In the genomic region with DNA sequence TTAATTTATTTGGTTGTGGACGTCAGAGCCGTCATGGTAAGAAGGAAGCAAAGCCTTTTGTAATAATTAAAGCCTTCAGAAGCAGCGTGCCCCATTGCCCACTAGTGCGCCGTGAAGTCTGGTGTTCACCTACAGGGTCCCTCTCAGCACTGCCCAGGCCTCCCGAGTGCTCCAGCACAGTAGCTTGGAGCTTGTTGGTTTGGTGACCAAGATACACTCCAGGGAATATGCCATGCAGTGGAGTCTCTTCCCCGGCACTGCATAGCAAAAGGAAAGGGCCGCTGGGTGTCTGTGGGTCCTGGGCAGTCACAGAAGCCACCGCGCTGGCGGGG, we compare ENCODE assay signal across 8 cellular contexts. TPM values are rescaled to one million over a fixed set of nuclear protein-coding genes. Genes with fewer than 3 reads are reported as not detected.
DNase-seq lines count a peak whose midpoint lies in the region; ATAC-seq, FAIRE-seq and TF ChIP-seq lines count a peak whose summit lies in the region.

No MANE protein-coding gene starts in this region.

- no peaks in the 10 kb centered on the region for H3K27me3 ChIP-seq in SU-DHL-6 (ENCODE audit: low read length)
- H3K27me3 ChIP-seq in mesenchymal stem cell (ENCODE audit: control insufficient read depth in 1 of 2, insufficient read depth in 1 of 2, low read length in 2 of 2), result peaks cover 0 to 73% of the 10 kb centered on the region in 2 experiments
- peaks cover 0 to 26% of the 10 kb centered on the region in 2 donors for H3K27me3 ChIP-seq in tibial artery

- no peaks in the 10 kb centered on the region for H3K9me3 ChIP-seq in SU-DHL-6 (ENCODE audit: insufficient read depth, low read length)
- no peaks in the 10 kb centered on the region for H3K9me3 ChIP-seq in mesenchymal stem cell (ENCODE audit: control insufficient read depth, low read length)
- no peaks in the 10 kb centered on the region for H3K9me3 ChIP-seq in tibial artery

- H3K23ac ChIP-seq in mesenchymal stem cell (ENCODE audit: low read length in 2 of 2), result no peak overlapping the region

- no peak for FAIRE-seq in D721Med (lab: Jason Lieb, UNC)

- H3K9me2 ChIP-seq in SU-DHL-6 (replicated peaks; ENCODE audit: insufficient read depth, low read length), result no peaks in the 10 kb centered on the region

- H4K91ac ChIP-seq in mesenchymal stem cell (ENCODE audit: low read length), result peak overlapping the region; percentile 59

- peaks cover 13% of the 10 kb centered on the region for H3K4me1 ChIP-seq in mesenchymal stem cell (ENCODE audit: control insufficient read depth, insufficient read depth, low read depth, low read length)
- H3K4me1 ChIP-seq in tibial artery, result peaks cover 0 to 3% (median 1%) of the 10 kb centered on the region in 4 donors

- no peak overlapping the region for H2AK5ac ChIP-seq in mesenchymal stem cell (ENCODE audit: low read length, severe bottlenecking)

- DNase-seq in GM12865 (ENCODE audit: low read depth), result no peak
- no peak for DNase-seq in mesenchymal stem cell
- no peak for DNase-seq in midbrain (lab: John Stamatoyannopoulos, UW)
- no peak for DNase-seq in tibial artery
- DNase-seq in NCI-H2081 treated with DMSO at 0.1 percent for 48 hours (lab: John Stamatoyannopoulos, UW), result no peak
- no peak for DNase-seq in D721Med (ENCODE audit: insufficient read length, low spot score)

- H3K9ac ChIP-seq in SU-DHL-6 (ENCODE audit: low read length) (peak overlapping the region; percentile 90), mesenchymal stem cell (ENCODE audit: low read length) (no peak overlapping the region)

- ATAC-seq in HG02642 (IDR thresholded peaks at IDR 0.05; ENCODE audit: poor library complexity, unreplicated experiment), result peak; percentile 17

- no peak overlapping the region for H2BK15ac ChIP-seq in mesenchymal stem cell (ENCODE audit: low read depth, poor library complexity, severe bottlenecking)

- peaks cover 36% of the 10 kb centered on the region for H3K79me2 ChIP-seq in SU-DHL-6 (ENCODE audit: insufficient read depth, low read length)

- H3K27ac ChIP-seq in SU-DHL-6 (ENCODE audit: low read depth, low read length) (peak overlapping the region; percentile 91), mesenchymal stem cell (ENCODE audit: low read length, poor library complexity, severe bottlenecking) (no peak overlapping the region), tibial artery (no peak overlapping the region)

- H3K79me1 ChIP-seq in mesenchymal stem cell (replicated peaks; ENCODE audit: low read length, poor library complexity, severe bottlenecking), result peaks cover 4% of the 10 kb centered on the region

- H3K18ac ChIP-seq in mesenchymal stem cell (ENCODE audit: low read depth in 1 of 2, low read length in 2 of 2), result peak overlapping the region; percentile 71 to 90

- peaks cover 41% of the 10 kb centered on the region for H3F3A ChIP-seq in SU-DHL-6 (ENCODE audit: insufficient read depth)

- peak overlapping the region in 1 of 2 experiments; percentile 95 for H3K4ac ChIP-seq in mesenchymal stem cell (ENCODE audit: low read depth in 1 of 2, low read length in 2 of 2)

- H2BK120ac ChIP-seq in mesenchymal stem cell (ENCODE audit: low read depth, low read length), result peak overlapping the region; percentile 98

- 19% methylated on average over 11 of the region's 11 CpGs for WGBS in mesenchymal stem cell

- no peak overlapping the region for H3K14ac ChIP-seq in mesenchymal stem cell (ENCODE audit: low read length in 2 of 2)

- no peaks in the 10 kb centered on the region for H4K20me1 ChIP-seq in SU-DHL-6 (ENCODE audit: low read depth, low read length)

- H4K8ac ChIP-seq in mesenchymal stem cell (ENCODE audit: low read length), result peak overlapping the region; percentile 66

- H3K36me3 ChIP-seq in SU-DHL-6 (ENCODE audit: low read length) (no peaks in the 10 kb centered on the region), mesenchymal stem cell (ENCODE audit: control insufficient read depth in 1 of 2, insufficient read depth in 2 of 2, low read depth in 1 of 2, low read length in 2 of 2) (no peaks in the 10 kb centered on the region), tibial artery (no peaks in the 10 kb centered on the region)

- TF ChIP-seq CTCF in GM12865 (IDR thresholded peaks at IDR 0.05; ENCODE audit: insufficient read depth, low read depth, low read length, missing control alignments) (no peak), SU-DHL-6 (IDR thresholded peaks at IDR 0.05; ENCODE audit: insufficient read depth, low read length, poor library complexity, severe bottlenecking) (no peak), tibial artery (IDR thresholded peaks at IDR 0.05) (no peak), D721Med (IDR thresholded peaks at IDR 0.05; ENCODE audit: insufficient read depth, missing control alignments) (no peak)

- peak overlapping the region; percentile 75 for H2AFZ ChIP-seq in SU-DHL-6 (ENCODE audit: low read depth, low read length, severe bottlenecking)
- H2AFZ ChIP-seq in mesenchymal stem cell (ENCODE audit: low read depth, low read length), result peak overlapping the region; percentile 66

- H2BK5ac ChIP-seq in mesenchymal stem cell (ENCODE audit: low read depth, low read length, poor library complexity, severe bottlenecking), result no peak overlapping the region

- intact Hi-C loops in tibial artery (cut with DNase I; ENCODE audit: low total_unique reads), result no loop called here

- H3K4me2 ChIP-seq in SU-DHL-6 (ENCODE audit: low read depth, low read length, poor library complexity, severe bottlenecking) (peak overlapping the region; percentile 77), mesenchymal stem cell (ENCODE audit: low read length, poor library complexity, severe bottlenecking) (peak overlapping the region; percentile 99)

- peak overlapping the region in 1 of 2 experiments; percentile 23 for H2BK12ac ChIP-seq in mesenchymal stem cell (ENCODE audit: low read length in 2 of 2)

- H3K4me3 ChIP-seq in GM12865 (ENCODE audit: low read depth, low read length), result peak overlapping the region; percentile 64
- H3K4me3 ChIP-seq in SU-DHL-6 (ENCODE audit: insufficient read depth, low read length, poor library complexity, severe bottlenecking), result peak overlapping the region; percentile 90
- peak overlapping the region in 1 of 2 experiments; percentile 67 for H3K4me3 ChIP-seq in mesenchymal stem cell (ENCODE audit: insufficient read depth in 1 of 2, low read depth in 1 of 2, low read length in 2 of 2)
- H3K4me3 ChIP-seq in tibial artery, result peak overlapping the region in 1 of 2 donors; percentile 43

RNA-seq across cellular contexts. Expression of a gene that starts 0.5 kb away (rescaled TPM):
- 23.7 TPM for polyA plus RNA-seq in mesenchymal stem cell (2013, experiment 1 of 2)
- polyA plus RNA-seq in mesenchymal stem cell (2013, experiment 2 of 2), result 22.9 TPM
